ENCODE assay signal across 1 cellular context in the genomic region with DNA sequence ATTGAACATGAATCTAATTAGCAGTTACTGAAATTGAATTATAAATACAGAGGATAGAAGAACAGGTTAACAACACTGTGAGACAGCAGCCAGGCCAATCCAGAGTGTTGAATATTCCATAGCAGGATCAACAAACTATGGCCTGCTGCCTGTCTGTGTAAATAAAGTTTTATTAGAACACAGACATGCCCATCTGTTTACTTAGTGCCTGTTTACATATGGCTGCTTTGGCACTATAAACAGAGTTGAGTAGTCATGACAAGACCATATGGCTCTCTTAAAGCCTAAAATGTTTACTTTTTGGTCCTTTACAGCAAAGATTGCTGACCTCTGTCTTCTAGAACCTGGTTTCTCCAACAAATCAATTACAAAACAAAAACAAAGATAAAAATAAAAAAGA.
A peak's percentile ranks its signal among the peaks of the same experiment; 100 is the strongest.
TF ChIP-seq lines count a peak whose summit lies in the region.

No MANE protein-coding gene starts in this region.

TF ChIP-seq in K562, 482 proteins besides CTCF, POLR2A, EP300 and RAD21 (continued from another document):
- TF ChIP-seq, protein P1, sequence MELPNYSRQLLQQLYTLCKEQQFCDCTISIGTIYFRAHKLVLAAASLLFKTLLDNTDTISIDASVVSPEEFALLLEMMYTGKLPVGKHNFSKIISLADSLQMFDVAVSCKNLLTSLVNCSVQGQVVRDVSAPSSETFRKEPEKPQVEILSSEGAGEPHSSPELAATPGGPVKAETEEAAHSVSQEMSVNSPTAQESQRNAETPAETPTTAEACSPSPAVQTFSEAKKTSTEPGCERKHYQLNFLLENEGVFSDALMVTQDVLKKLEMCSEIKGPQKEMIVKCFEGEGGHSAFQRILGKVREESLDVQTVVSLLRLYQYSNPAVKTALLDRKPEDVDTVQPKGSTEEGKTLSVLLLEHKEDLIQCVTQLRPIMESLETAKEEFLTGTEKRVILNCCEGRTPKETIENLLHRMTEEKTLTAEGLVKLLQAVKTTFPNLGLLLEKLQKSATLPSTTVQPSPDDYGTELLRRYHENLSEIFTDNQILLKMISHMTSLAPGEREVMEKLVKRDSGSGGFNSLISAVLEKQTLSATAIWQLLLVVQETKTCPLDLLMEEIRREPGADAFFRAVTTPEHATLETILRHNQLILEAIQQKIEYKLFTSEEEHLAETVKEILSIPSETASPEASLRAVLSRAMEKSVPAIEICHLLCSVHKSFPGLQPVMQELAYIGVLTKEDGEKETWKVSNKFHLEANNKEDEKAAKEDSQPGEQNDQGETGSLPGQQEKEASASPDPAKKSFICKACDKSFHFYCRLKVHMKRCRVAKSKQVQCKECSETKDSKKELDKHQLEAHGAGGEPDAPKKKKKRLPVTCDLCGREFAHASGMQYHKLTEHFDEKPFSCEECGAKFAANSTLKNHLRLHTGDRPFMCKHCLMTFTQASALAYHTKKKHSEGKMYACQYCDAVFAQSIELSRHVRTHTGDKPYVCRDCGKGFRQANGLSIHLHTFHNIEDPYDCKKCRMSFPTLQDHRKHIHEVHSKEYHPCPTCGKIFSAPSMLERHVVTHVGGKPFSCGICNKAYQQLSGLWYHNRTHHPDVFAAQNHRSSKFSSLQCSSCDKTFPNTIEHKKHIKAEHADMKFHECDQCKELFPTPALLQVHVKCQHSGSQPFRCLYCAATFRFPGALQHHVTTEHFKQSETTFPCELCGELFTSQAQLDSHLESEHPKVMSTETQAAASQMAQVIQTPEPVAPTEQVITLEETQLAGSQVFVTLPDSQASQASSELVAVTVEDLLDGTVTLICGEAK (IDR thresholded peaks at IDR 0.05), result peak; percentile 94
- TF ChIP-seq, protein P1 (CRISPR knock-in tag; IDR thresholded peaks at IDR 0.05), result peak; percentile 91
